25 cellular contexts compared by ENCODE assay signal in genomic region chr5:53922508-53923498, GRCh38.
A peak's percentile ranks its signal among the peaks of the same experiment; 100 is the strongest.
DNase-seq lines count a peak whose midpoint lies in the region; ATAC-seq, FAIRE-seq and TF ChIP-seq lines count a peak whose summit lies in the region.
"Had no signal": no experiment of that assay in that cellular context is flagged by ENCODE, and none has a peak within 500 bp of the region (broad histone marks: within the 10 kb centered on the region; RNA-seq: fewer than 3 reads in every experiment).

No MANE protein-coding gene starts in this region.

- ATAC-seq in HG03571 (IDR thresholded peaks at IDR 0.05; ENCODE audit: unreplicated experiment): no peak
- ATAC-seq: SK-N-SH treated with all-trans-retinoic acid at 6 μM for 48 hours; stimulated activated naive CD8-positive, alpha-beta T cell treated with anti-CD3 and anti-CD28 coated beads, Interleukin-15, amount 100 ng/mL, for 72 hours; WTC11 had no signal

- no peak overlapping the region for H4K8ac ChIP-seq in H9 (replicated peaks; ENCODE audit: insufficient read length, low read depth, low read length)

- H2BK15ac ChIP-seq in H9 (ENCODE audit: low read depth, low read length): no peak overlapping the region

- no peak overlapping the region for H3K4me2 ChIP-seq in H9 (ENCODE audit: insufficient read depth, insufficient read length, low read length)
- H3K4me2 ChIP-seq: KMS-11, smooth muscle cell had no signal

- no peak overlapping the region for H4K5ac ChIP-seq in H9 (ENCODE audit: insufficient read length, low read depth, low read length)

- no peak overlapping the region for H2BK20ac ChIP-seq in H9 (ENCODE audit: low read depth, low read length, poor library complexity, severe bottlenecking)

- H3K4me1 ChIP-seq in H9 (ENCODE audit: insufficient read depth, low read length): no peaks in the 10 kb centered on the region

- no peaks in the 10 kb centered on the region for H3K79me1 ChIP-seq in H9 (ENCODE audit: insufficient read depth, low read depth, low read length, poor library complexity, severe bottlenecking)

- WGBS in H9 (ENCODE audit: extremely low coverage, insufficient read length, low lambda C conversion rate): no CpG with 5 or more reads among the region's 8 CpGs

- H4K20me1 ChIP-seq in H9 (ENCODE audit: control insufficient read depth, insufficient read depth, insufficient read length): no peaks in the 10 kb centered on the region

- no peak overlapping the region for H3K14ac ChIP-seq in H9 (ENCODE audit: insufficient read depth, low read length)

- H3K9me3 ChIP-seq in H9 (ENCODE audit: control insufficient read depth, low read depth, low read length): no peaks in the 10 kb centered on the region

- H3K56ac ChIP-seq in H9 (ENCODE audit: insufficient read length, low read depth, low read length): no peak overlapping the region

- no peak overlapping the region for H2AK5ac ChIP-seq in H9 (ENCODE audit: insufficient read length, low read length)

- no peak overlapping the region for H3K9ac ChIP-seq in H9 (ENCODE audit: extremely low read depth, insufficient read length, low read length)
- H3K9ac ChIP-seq: GM23248, KMS-11 had no signal

- H2BK5ac ChIP-seq in H9 (ENCODE audit: insufficient read length, low read length): no peak overlapping the region

- no peak overlapping the region; a peak in 1 of 7 replicates for H3K27ac Mint-ChIP-seq in H9
- H3K27ac Mint-ChIP-seq: WTC11 had no signal

- no peak overlapping the region for H4K91ac ChIP-seq in H9 (ENCODE audit: insufficient read length, low read depth, low read length)

- H3K4me1 Mint-ChIP-seq in H9: peaks cover 11 to 12% of the 10 kb centered on the region in 2 experiments
- H3K4me1 Mint-ChIP-seq: CD8-positive, alpha-beta memory T cell; stimulated activated naive CD8-positive, alpha-beta T cell treated with anti-CD3 and anti-CD28 coated beads, Interleukin-15, amount 100 ng/mL, for 72 hours had no signal

- H2BK12ac ChIP-seq in H9 (ENCODE audit: insufficient read length, low read depth, low read length): no peak overlapping the region

- H3T11ph ChIP-seq in H9 (ENCODE audit: low read length): no peak overlapping the region

- H3K4me3 Mint-ChIP-seq in H9: no peak overlapping the region
- H3K4me3 Mint-ChIP-seq: CD8-positive, alpha-beta memory T cell; stimulated activated naive CD8-positive, alpha-beta T cell treated with anti-CD3 and anti-CD28 coated beads, Interleukin-15, amount 100 ng/mL, for 72 hours; WTC11 had no signal

- H3K27ac ChIP-seq in H9 (ENCODE audit: insufficient read length, low read depth, low read length): no peak overlapping the region
- H3K27ac ChIP-seq: KMS-11, RWPE1 had no signal

- FAIRE-seq in endometrium (lab: Jason Lieb, UNC) (peak; percentile 48), RCC 7860 (lab: Jason Lieb, UNC) (no peak)

- TF ChIP-seq CTCF in GM20000 (IDR thresholded peaks at IDR 0.05; ENCODE audit: extremely low read depth, missing control alignments): no peak
- TF ChIP-seq CTCF in H9 (conservative IDR thresholded peaks at IDR 0.05): no peak

- no peak overlapping the region for H3K4ac ChIP-seq in H9 (ENCODE audit: low read depth, low read length)

- no peak overlapping the region for H2AFZ ChIP-seq in H9 (ENCODE audit: low read length)

- H3K36me3 Mint-ChIP-seq in H9 (ENCODE audit: insufficient read depth in 1 of 3, low read depth in 3 of 3): no peaks in the 10 kb centered on the region
- H3K36me3 Mint-ChIP-seq: WTC11 had no signal

- H3K9me3 Mint-ChIP-seq in H9: no peaks in the 10 kb centered on the region
- H3K9me3 Mint-ChIP-seq: CD8-positive, alpha-beta memory T cell; stimulated activated naive CD8-positive, alpha-beta T cell treated with anti-CD3 and anti-CD28 coated beads, Interleukin-15, amount 100 ng/mL, for 72 hours; WTC11 had no signal

- DNase-seq in DMS 273 treated with DMSO at 0.1 percent for 48 hours (lab: John Stamatoyannopoulos, UW): peak; percentile 7
- DNase-seq in GM20000 (ENCODE audit: low spot score): peak; percentile 6
- peak; percentile 36 for DNase-seq in NCI-H2029 treated with DMSO at 0.1 percent for 48 hours (lab: John Stamatoyannopoulos, UW)
- no peak for DNase-seq in H9
- DNase-seq in SW 1271 (lab: John Stamatoyannopoulos, UW): no peak
- DNase-seq in RCC 7860 (ENCODE audit: low spot score): no peak
- DNase-seq: activated CD4-positive, alpha-beta T cell treated with anti-CD3 and anti-CD28 coated beads, Interleukin-2, amount 50 U/mL, for 48 hours; activated naive CD4-positive, alpha-beta T cell; CD8-positive, alpha-beta memory T cell; dermis blood vessel endothelial cell; foreskin fibroblast; GM23248; hippocampal formation; NCI-H1092; NCI-H446; stimulated activated CD4-positive, alpha-beta T cell treated with anti-CD3 and anti-CD28 coated beads, Interleukin-4, amount 100 ng/mL, for 1 hour; stimulated activated naive CD8-positive, alpha-beta T cell treated with anti-CD3 and anti-CD28 coated beads, Interleukin-15, amount 100 ng/mL, for 72 hours; trophoblast cell had no signal

- no peaks in the 10 kb centered on the region for H3K23me2 ChIP-seq in H9 (ENCODE audit: insufficient read length, low read depth, low read length, poor library complexity, severe bottlenecking)

- H3K27me3 Mint-ChIP-seq in H9 (ENCODE audit: low read depth): no peaks in the 10 kb centered on the region
- H3K27me3 Mint-ChIP-seq: CD8-positive, alpha-beta memory T cell; stimulated activated naive CD8-positive, alpha-beta T cell treated with anti-CD3 and anti-CD28 coated beads, Interleukin-15, amount 100 ng/mL, for 72 hours had no signal

- H3K23ac ChIP-seq in H9 (ENCODE audit: insufficient read length, low read depth, low read length): no peak overlapping the region

- no peak overlapping the region for H3K18ac ChIP-seq in H9 (ENCODE audit: insufficient read length, low read depth, low read length)

- no peak overlapping the region for H2BK120ac ChIP-seq in H9 (ENCODE audit: low read depth, low read length, poor library complexity, severe bottlenecking)

- no peaks in the 10 kb centered on the region for H3K27me3 ChIP-seq in H9 (ENCODE audit: insufficient read depth, low read length)

- H3K79me2 ChIP-seq in H9 (ENCODE audit: insufficient read depth, low read length): no peaks in the 10 kb centered on the region

Comparison
In these comparisons a context has a peak if more than half of its experiments do, and no peak if none do; other contexts are left out.
1. DNase-seq: peak in DMS 273 treated with DMSO at 0.1 percent for 48 hours (single experiment), GM20000 (single experiment) and NCI-H2029 treated with DMSO at 0.1 percent for 48 hours (single experiment); none in H9 (single experiment), SW 1271 (0 of 2) and RCC 7860 (single experiment).